9 cellular contexts compared by ENCODE assay signal in genomic region chr2:120442923-120443571, GRCh38.
DNase-seq lines count a peak whose midpoint lies in the region; ATAC-seq and TF ChIP-seq lines count a peak whose summit lies in the region.
"Had no signal": no experiment of that assay in that cellular context is flagged by ENCODE, and none has a peak within 500 bp of the region (broad histone marks: within the 10 kb centered on the region; RNA-seq: fewer than 3 reads in every experiment).

No MANE protein-coding gene starts in this region.

- intact Hi-C loops in natural killer cell (cut with micrococcal nuclease): no loop called here

- H3K4me1 Mint-ChIP-seq in natural killer cell: peaks cover 0 to 5% of the 10 kb centered on the region in 2 donors

- DNase-seq in stimulated activated CD4-positive, alpha-beta T cell treated with anti-CD3 and anti-CD28 coated beads, Interleukin-12 subunit alpha, Interleukin-12 subunit beta, amount 100 ng/mL, for 4 hours: peak; percentile 13
- no peak for DNase-seq in stimulated activated CD4-positive, alpha-beta T cell treated with anti-CD3 and anti-CD28 coated beads, Interleukin-4, amount 100 ng/mL, for 24 hours
- no peak for DNase-seq in natural killer cell
- no peak for DNase-seq in 8988T
- DNase-seq: naive B cell had no signal

- ATAC-seq in esophagus mucosa: peak; percentile 98
- ATAC-seq in natural killer cell: peak in 1 of 3 donors; percentile 34
- no peak for ATAC-seq in GM19324 (IDR thresholded peaks at IDR 0.05; ENCODE audit: low FRiP score, unreplicated experiment)
- no peak for ATAC-seq in GM21786 (IDR thresholded peaks at IDR 0.05; ENCODE audit: unreplicated experiment)
- no peak for ATAC-seq in HG02642 (IDR thresholded peaks at IDR 0.05; ENCODE audit: poor library complexity, unreplicated experiment)

- peak overlapping the region; percentile 60 for H3K4me3 Mint-ChIP-seq in natural killer cell

- H3K9me3 Mint-ChIP-seq in natural killer cell: no peaks in the 10 kb centered on the region

- H3K27ac Mint-ChIP-seq in natural killer cell: no peak overlapping the region

- peaks cover 52 to 58% of the 10 kb centered on the region in 2 donors for H3K27me3 Mint-ChIP-seq in natural killer cell (ENCODE audit: low read depth in 2 of 2)

- no peaks in the 10 kb centered on the region for H3K36me3 Mint-ChIP-seq in natural killer cell
- H3K36me3 Mint-ChIP-seq: naive B cell had no signal

- TF ChIP-seq CTCF in natural killer cell (IDR thresholded peaks at IDR 0.05): no peak
